Comparison of ENCODE assay signal across 1 cellular context in genomic region chr15:89430530-89431341, GRCh38.
TF ChIP-seq lines count a peak whose summit lies in the region.

No MANE protein-coding gene starts in this region.

TF ChIP-seq in K562, 482 proteins besides CTCF, POLR2A, EP300 and RAD21 (continued from another document and continues in another):
- TF ChIP-seq ELK3 (CRISPR knock-in tag; IDR thresholded peaks at IDR 0.05) = no peak
- no peak for TF ChIP-seq ZHX1 (conservative IDR thresholded peaks at IDR 0.05; ENCODE audit: low read length)
- TF ChIP-seq ZNF24 (IDR thresholded peaks at IDR 0.05) = 0 out of 2 replicates have a peak, but pooled peaks have one; percentile 14
- peak; percentile 58; the same call in 1 of the 2 replicates for TF ChIP-seq ZBTB17 (CRISPR knock-in tag; IDR thresholded peaks at IDR 0.05)
- TF ChIP-seq ASH1L (IDR thresholded peaks at IDR 0.05; ENCODE audit: borderline replicate concordance, low read depth, partially characterized antibody) = no peak
- no peak for TF ChIP-seq XRCC4 (IDR thresholded peaks at IDR 0.05; ENCODE audit: extremely low read depth, insufficient read depth, insufficient read length)
- TF ChIP-seq SAFB2 (IDR thresholded peaks at IDR 0.05; ENCODE audit: borderline replicate concordance, low read depth, low read length, severe bottlenecking) = no peak
- TF ChIP-seq SMARCA4 (IDR thresholded peaks at IDR 0.05) = no peak
- no peak for TF ChIP-seq KLF16 (IDR thresholded peaks at IDR 0.05)
- TF ChIP-seq GABPB2 (CRISPR knock-in tag; conservative IDR thresholded peaks at IDR 0.05) = no peak
- no peak for TF ChIP-seq NFE2L1 (tag; IDR thresholded peaks at IDR 0.05; ENCODE audit: borderline replicate concordance, low read depth)
- TF ChIP-seq RFX1 (IDR thresholded peaks at IDR 0.05) = no peak
- no peak for TF ChIP-seq SP2 (IDR thresholded peaks at IDR 0.05; ENCODE audit: extremely low read depth, low read depth, low read length, poor library complexity, severe bottlenecking)
- TF ChIP-seq MCM2 (IDR thresholded peaks at IDR 0.05; ENCODE audit: low read depth) = no peak
- TF ChIP-seq POLR2AphosphoS5 (IDR thresholded peaks at IDR 0.05; ENCODE audit: control insufficient read depth, insufficient read depth, low read depth, low read length) = no peak
- no peak for TF ChIP-seq SIX5 (IDR thresholded peaks at IDR 0.05; ENCODE audit: borderline replicate concordance in 1 of 2, insufficient read depth in 1 of 2, low read depth in 1 of 2, low read length in 2 of 2)
- no peak for TF ChIP-seq ZBTB43 (CRISPR knock-in tag; IDR thresholded peaks at IDR 0.05)
- no peak for TF ChIP-seq E2F5 (CRISPR knock-in tag; IDR thresholded peaks at IDR 0.05)
- no peak for TF ChIP-seq CLOCK (CRISPR knock-in tag; IDR thresholded peaks at IDR 0.05; ENCODE audit: borderline replicate concordance)
- no peak for TF ChIP-seq ZFPM2 (CRISPR knock-in tag; IDR thresholded peaks at IDR 0.05)
- TF ChIP-seq JUN (IDR thresholded peaks at IDR 0.05; ENCODE audit: borderline replicate concordance, low read depth, low read length) = no peak
- TF ChIP-seq JUN (CRISPR knock-in tag; IDR thresholded peaks at IDR 0.05; ENCODE audit: borderline replicate concordance) = no peak
- TF ChIP-seq HMBOX1 (IDR thresholded peaks at IDR 0.05) = no peak
- TF ChIP-seq DEAF1 (CRISPR knock-in tag; IDR thresholded peaks at IDR 0.05) = peak; percentile 99
- peak; percentile 64 for TF ChIP-seq L3MBTL2 (IDR thresholded peaks at IDR 0.05)
- TF ChIP-seq CC2D1A (IDR thresholded peaks at IDR 0.05) = peak; percentile 57; the same call in 1 of the 2 replicates
- no peak for TF ChIP-seq ATF6 (CRISPR knock-in tag; IDR thresholded peaks at IDR 0.05)
- TF ChIP-seq TAF7 (tag; IDR thresholded peaks at IDR 0.05) = no peak
- TF ChIP-seq REST (CRISPR knock-in tag; IDR thresholded peaks at IDR 0.05; ENCODE audit: low read depth) = peak; percentile 39; the same call in 1 of the 2 replicates
- no peak for TF ChIP-seq PATZ1 (CRISPR knock-in tag; IDR thresholded peaks at IDR 0.05; ENCODE audit: borderline replicate concordance)
- no peak for TF ChIP-seq ZNF79 (CRISPR knock-in tag; IDR thresholded peaks at IDR 0.05; ENCODE audit: low read depth)
- no peak for TF ChIP-seq BDP1 (IDR thresholded peaks at IDR 0.05; ENCODE audit: insufficient read depth, insufficient read length)
- no peak for TF ChIP-seq KDM1A (IDR thresholded peaks at IDR 0.05)
- no peak for TF ChIP-seq EHMT2 (IDR thresholded peaks at IDR 0.05)
- TF ChIP-seq ZFP91 (CRISPR knock-in tag; IDR thresholded peaks at IDR 0.05) = peak; percentile 56; the same call in 1 of the 2 replicates
- TF ChIP-seq MAFK (IDR thresholded peaks at IDR 0.05; ENCODE audit: low read length) = no peak
